8 cellular contexts compared by ENCODE assay signal in the genomic region with DNA sequence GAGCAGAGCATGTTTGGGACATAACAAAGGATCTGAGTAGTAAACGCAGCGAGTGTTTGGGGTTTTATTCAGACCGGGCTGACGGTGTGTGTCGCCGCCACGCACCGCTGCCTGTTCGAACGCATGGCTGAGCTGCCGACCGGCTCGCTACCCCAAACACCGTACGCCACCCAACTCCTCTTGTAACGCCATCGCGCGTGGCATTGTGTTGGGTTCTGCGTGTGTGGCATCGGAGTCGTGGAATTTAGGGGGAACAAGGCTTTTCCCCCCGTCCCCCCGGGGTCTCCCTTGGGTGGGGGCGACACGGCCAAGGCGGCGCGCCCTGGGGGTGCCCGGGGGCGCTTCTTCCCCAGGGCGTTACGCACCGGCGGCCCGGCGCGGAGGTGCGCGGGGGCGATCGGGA. TPM values are rescaled to one million over a fixed set of nuclear protein-coding genes. Genes with fewer than 3 reads are reported as not detected.
DNase-seq lines count a peak whose midpoint lies in the region; ATAC-seq, FAIRE-seq and TF ChIP-seq lines count a peak whose summit lies in the region.

No MANE protein-coding gene starts in this region.

- H3K4me3 ChIP-seq in AG04450 (ENCODE audit: low read depth, low read length) (peak overlapping the region; percentile 70), astrocyte of the cerebellum (ENCODE audit: low read depth, low read length) (peak overlapping the region; percentile 83), thyroid gland (replicated peaks in 1 of 3) (peak overlapping the region; percentile 39 to 70 (median 47)), body of pancreas (peak overlapping the region in 1 of 2 donors; percentile 21)

- H3K36me3 ChIP-seq in thyroid gland: no peaks in the 10 kb centered on the region
- H3K36me3 ChIP-seq in body of pancreas (replicated peaks in 1 of 2; ENCODE audit: insufficient read depth in 1 of 2, low read depth in 2 of 2): no peaks in the 10 kb centered on the region

- CTCF ChIA-PET in AG04450 (lab: Charles Lee): interaction anchor here (1.0 to 1.6 kb wide), 4 partner anchors 267 to 1421 kb away, joined by 3 to 4 read pairs (median 4); no protein-coding TSS in a partner anchor

- intact Hi-C loops in thyroid gland (cut with DNase I): loop anchor here (5.0 to 10.0 kb wide), 2 partner anchors 990 to 1357 kb away; no protein-coding TSS in a partner anchor
- intact Hi-C loops in body of pancreas (cut with DNase I): loop anchor here (10.0 kb wide), 1 partner anchor 1357 kb away; no protein-coding TSS in a partner anchor

- POLR2A ChIA-PET in AG04450 (lab: Yijun Ruan, JAX): interaction anchor here (0.7 to 3.0 kb wide), 14 partner anchors 10 to 658 kb away, joined by 3 to 26 read pairs (median 4); no protein-coding TSS in a partner anchor

- ATAC-seq in GM18511 (IDR thresholded peaks at IDR 0.05; ENCODE audit: unreplicated experiment): peak; percentile 47
- ATAC-seq in body of pancreas: no peak

- FAIRE-seq in HTR-8/SVneo (lab: Jason Lieb, UNC): peak; percentile 28

- TF ChIP-seq CTCF in AG04450 (IDR thresholded peaks at IDR 0.05; ENCODE audit: low read depth, low read length) (no peak), astrocyte of the cerebellum (IDR thresholded peaks at IDR 0.05; ENCODE audit: low read depth, low read length, missing control alignments) (no peak), thyroid gland (IDR thresholded peaks at IDR 0.05) (no peak), body of pancreas (IDR thresholded peaks at IDR 0.05) (no peak)

- 2% methylated on average over 15 to 22 of the region's 42 CpGs for WGBS in thyroid gland, 2 donors
- 3 to 4% methylated on average over 23 to 31 of the region's 42 CpGs for WGBS in body of pancreas, 2 donors

- no peaks in the 10 kb centered on the region; the same call in 1 of the 2 replicates for H3K9me3 ChIP-seq in AG04450 (ENCODE audit: control insufficient read depth, insufficient read depth, low read length)
- no peaks in the 10 kb centered on the region for H3K9me3 ChIP-seq in thyroid gland
- no peaks in the 10 kb centered on the region for H3K9me3 ChIP-seq in body of pancreas

- H3K4me1 ChIP-seq in thyroid gland: peaks cover 34 to 36% of the 10 kb centered on the region in 2 donors
- peaks cover 39% of the 10 kb centered on the region for H3K4me1 ChIP-seq in body of pancreas

- no peak for DNase-seq in AG04450 (ENCODE audit: low read depth, low spot score)
- DNase-seq in HTR-8/SVneo (ENCODE audit: insufficient read length, low spot score): no peak
- DNase-seq in astrocyte of the cerebellum (ENCODE audit: low read depth): no peak
- DNase-seq in thyroid gland: peak; percentile 62 to 74
- no peak for DNase-seq in stimulated activated naive CD4-positive, alpha-beta T cell treated with Interleukin-2 at 50 U/mL for 16 hours (lab: John Stamatoyannopoulos, UW)
- DNase-seq in body of pancreas: no peak

- H3K27me3 ChIP-seq in AG04450 (ENCODE audit: control insufficient read depth, insufficient read depth, low read length) (no peaks in the 10 kb centered on the region), layer of hippocampus (ENCODE audit: control insufficient read depth, insufficient read depth, low read length) (no peaks in the 10 kb centered on the region), thyroid gland (no peaks in the 10 kb centered on the region), body of pancreas (peaks cover 0 to 15% of the 10 kb centered on the region in 2 donors)

- no peak overlapping the region for H3K27ac ChIP-seq in AG04450 (ENCODE audit: low read depth, low read length)
- H3K27ac ChIP-seq in layer of hippocampus (ENCODE audit: low read depth, low read length): peak overlapping the region; percentile 71
- H3K27ac ChIP-seq in thyroid gland: peak overlapping the region; percentile 34 to 80 (median 78)
- H3K27ac ChIP-seq in body of pancreas: peak overlapping the region in 1 of 4 donors; percentile 65

- in situ Hi-C loops in astrocyte of the cerebellum (cut with HindIII; ENCODE audit: low sequenced_read_pairs): no loop called here

- TF ChIP-seq POLR2A in thyroid gland (IDR thresholded peaks at IDR 0.05): no peak
- TF ChIP-seq POLR2A in body of pancreas (IDR thresholded peaks at IDR 0.05): no peak

RNA-seq across cellular contexts. Expression of gene NRP2, which starts 0.5 kb away (rescaled TPM):
- 106 and 114 TPM in 2 replicates for polyA plus RNA-seq in AG04450 (2011; rRNA removed)
- polyA minus RNA-seq in AG04450 (2011; rRNA and poly(A)+ RNA removed): 127 and 153 TPM in 2 replicates
- total RNA-seq in thyroid gland (10 to 100 TPM; 29.3 to 62.5 (median 41.6) TPM), body of pancreas (1 to 10 TPM; 5.7 to 7.6 TPM)

Comparison
In these comparisons a context has a peak if more than half of its experiments do, and no peak if none do; other contexts are left out.
1. DNase-seq: peak in thyroid gland (2 of 2); none in AG04450 (single experiment), HTR-8/SVneo (single experiment), astrocyte of the cerebellum (single experiment), stimulated activated naive CD4-positive, alpha-beta T cell treated with Interleukin-2 at 50 U/mL for 16 hours (single experiment) and body of pancreas (0 of 4).